In the genomic region with DNA sequence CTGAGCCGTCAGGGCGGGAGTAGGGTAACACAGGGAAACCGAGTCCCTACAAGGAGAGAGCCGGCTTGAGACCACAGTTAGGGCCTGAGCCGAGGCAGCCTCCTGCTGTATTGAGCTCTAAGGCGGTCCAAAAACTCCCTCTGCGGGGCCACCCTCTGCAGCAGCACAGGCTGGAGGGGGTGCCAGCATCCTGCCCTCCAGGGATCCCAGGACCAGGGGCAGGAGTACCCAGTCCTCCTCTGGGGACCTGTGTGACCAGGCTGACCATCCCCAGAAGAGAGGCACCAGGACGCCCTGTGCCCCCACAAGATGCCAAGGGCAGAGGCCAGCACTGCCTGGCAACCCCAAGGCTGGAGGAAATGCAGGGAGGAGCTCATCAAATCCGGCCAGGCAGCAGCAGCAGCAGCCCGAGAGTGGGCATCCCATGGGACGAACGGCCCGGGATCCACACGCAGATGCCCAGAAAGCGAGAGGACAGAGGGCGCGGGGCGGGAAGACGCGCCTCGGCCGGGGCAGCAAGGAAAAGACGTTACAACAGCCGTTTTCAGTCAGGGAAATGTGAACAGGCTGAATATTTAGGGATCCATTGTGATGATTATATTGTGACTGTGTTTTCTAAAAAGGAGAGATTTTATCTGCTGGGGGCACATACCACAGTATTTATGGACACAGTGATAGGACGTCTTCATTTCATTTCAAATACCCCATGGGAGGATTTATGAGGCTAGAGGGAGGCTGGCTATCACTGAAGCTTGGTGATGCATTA, we compare ENCODE assay signal across 2 cellular contexts.
A peak's percentile ranks its signal among the peaks of the same experiment; 100 is the strongest.
TF ChIP-seq lines count a peak whose summit lies in the region.

No MANE protein-coding gene starts in this region.

TF ChIP-seq in GM23338, 12 proteins besides CTCF, POLR2A, EP300 and RAD21:
- TF ChIP-seq POLR2AphosphoS5 (IDR thresholded peaks at IDR 0.05; ENCODE audit: low read depth) (no peak), JUNB (IDR thresholded peaks at IDR 0.05; ENCODE audit: unreplicated experiment) (no peak), EZH2phosphoT487 (IDR thresholded peaks at IDR 0.05; ENCODE audit: unreplicated experiment) (no peak), ZNF114 (CRISPR knock-in tag; IDR thresholded peaks at IDR 0.05) (no peak)
- TF ChIP-seq, protein P1, sequence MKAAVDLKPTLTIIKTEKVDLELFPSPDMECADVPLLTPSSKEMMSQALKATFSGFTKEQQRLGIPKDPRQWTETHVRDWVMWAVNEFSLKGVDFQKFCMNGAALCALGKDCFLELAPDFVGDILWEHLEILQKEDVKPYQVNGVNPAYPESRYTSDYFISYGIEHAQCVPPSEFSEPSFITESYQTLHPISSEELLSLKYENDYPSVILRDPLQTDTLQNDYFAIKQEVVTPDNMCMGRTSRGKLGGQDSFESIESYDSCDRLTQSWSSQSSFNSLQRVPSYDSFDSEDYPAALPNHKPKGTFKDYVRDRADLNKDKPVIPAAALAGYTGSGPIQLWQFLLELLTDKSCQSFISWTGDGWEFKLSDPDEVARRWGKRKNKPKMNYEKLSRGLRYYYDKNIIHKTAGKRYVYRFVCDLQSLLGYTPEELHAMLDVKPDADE (IDR thresholded peaks at IDR 0.05) = no peak

TF ChIP-seq in K562, 482 proteins besides CTCF, POLR2A, EP300 and RAD21:
- 0 out of 2 replicates have a peak, but pooled peaks have one; percentile 77 for TF ChIP-seq EZH2 (IDR thresholded peaks at IDR 0.05; ENCODE audit: borderline replicate concordance, low read depth, low read length)
- TF ChIP-seq ESRRA (IDR thresholded peaks at IDR 0.05; ENCODE audit: borderline replicate concordance, low read depth) = no peak
- TF ChIP-seq TAF9B (IDR thresholded peaks at IDR 0.05; ENCODE audit: partially characterized antibody) = no peak
- TF ChIP-seq, protein P2, sequence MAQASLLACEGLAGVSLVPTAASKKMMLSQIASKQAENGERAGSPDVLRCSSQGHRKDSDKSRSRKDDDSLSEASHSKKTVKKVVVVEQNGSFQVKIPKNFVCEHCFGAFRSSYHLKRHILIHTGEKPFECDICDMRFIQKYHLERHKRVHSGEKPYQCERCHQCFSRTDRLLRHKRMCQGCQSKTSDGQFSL (CRISPR knock-in tag; IDR thresholded peaks at IDR 0.05) = no peak
- TF ChIP-seq, protein P2 (tag; IDR thresholded peaks at IDR 0.05) = no peak
TF ChIP-seq in K562: peak in this region for 1.
